In the genomic region with DNA sequence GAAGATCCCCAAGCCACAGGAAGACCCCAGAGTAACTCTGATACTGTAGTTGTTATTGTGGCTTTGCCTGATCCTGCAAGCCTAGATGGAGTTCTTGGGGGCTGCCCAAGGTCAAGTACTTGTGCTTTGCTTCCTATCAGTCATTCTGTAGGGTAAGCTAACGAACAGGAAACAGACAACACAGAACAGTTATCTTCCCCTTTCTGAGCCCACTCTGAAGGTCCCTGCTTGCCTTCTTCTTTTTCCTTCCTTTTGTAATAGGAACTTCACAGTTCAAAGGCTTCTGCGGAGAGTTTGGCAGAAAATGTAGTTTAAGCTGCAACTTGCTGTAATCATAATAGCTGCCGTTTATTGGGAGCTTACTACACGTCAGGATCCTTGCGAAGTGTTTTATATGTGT, we compare ENCODE assay signal across 18 cellular contexts.
"Had no signal": no experiment of that assay in that cellular context is flagged by ENCODE, and none has a peak within 500 bp of the region (broad histone marks: within the 10 kb centered on the region; RNA-seq: fewer than 3 reads in every experiment).

No MANE protein-coding gene starts in this region.

- H3K36me3 ChIP-seq: brain microvascular endothelial cell, lower lobe of right lung, stomach had no signal

- DNase-seq: activated CD4-positive, alpha-beta T cell treated with anti-CD3 and anti-CD28 coated beads, Interleukin-2, amount 50 U/mL, for 1 hour; activated CD4-positive, CD25-positive, alpha-beta regulatory T cell treated with anti-CD3 and anti-CD28 coated beads, Interleukin-2, amount 50 U/mL, for 72 hours; activated CD8-positive, alpha-beta memory T cell treated with anti-CD3 and anti-CD28 coated beads, Interleukin-2, amount 50 U/mL, for 4 hours; activated effector memory CD4-positive, alpha-beta T cell treated with Interleukin-2 at 50 U/mL for 16 hours; activated naive CD4-positive, alpha-beta T cell treated with anti-CD3 and anti-CD28 coated beads, Interleukin-2, amount 50 U/mL, for 16 hours; activated T-cell treated with anti-CD3 and anti-CD28 coated beads, Interleukin-2, amount 50 U/mL, for 4 hours; aorta; brain microvascular endothelial cell; central memory CD4-positive, alpha-beta T cell; dorsolateral prefrontal cortex; foreskin melanocyte; lower lobe of right lung; stimulated activated CD4-positive, alpha-beta T cell treated with anti-CD3 and anti-CD28 coated beads, Interleukin-4, amount 100 ng/mL, for 1 hour; stomach had no signal

- H3K27ac ChIP-seq: brain microvascular endothelial cell, dorsolateral prefrontal cortex, epithelial cell of prostate, lower lobe of right lung, parathyroid adenoma, stomach had no signal

- H3K9ac ChIP-seq: parathyroid adenoma had no signal

- H3K4me2 ChIP-seq: smooth muscle cell had no signal

- H3K9me3 ChIP-seq: lower lobe of right lung had no signal

- H3K27me3 ChIP-seq: brain microvascular endothelial cell, stomach had no signal

- H3K4me3 ChIP-seq: dorsolateral prefrontal cortex, lower lobe of right lung, smooth muscle cell, stomach had no signal

- H3K4me1 ChIP-seq: lower lobe of right lung, stomach had no signal

- ATAC-seq: activated T-cell treated with anti-CD3 and anti-CD28 coated beads, Interleukin-2, amount 50 U/mL, for 4 hours; lower lobe of right lung; sciatic nerve had no signal
